ENCODE assay signal across 12 cellular contexts in genomic region chr17:7029659-7030058, GRCh38. TPM values are rescaled to one million over a fixed set of nuclear protein-coding genes. Genes with fewer than 3 reads are reported as not detected.
DNase-seq lines count a peak whose midpoint lies in the region; ATAC-seq and TF ChIP-seq lines count a peak whose summit lies in the region.
"Had no signal": no experiment of that assay in that cellular context is flagged by ENCODE, and none has a peak within 500 bp of the region (broad histone marks: within the 10 kb centered on the region; RNA-seq: fewer than 3 reads in every experiment).

No MANE protein-coding gene starts in this region.

- intact Hi-C loops in activated CD4-positive, alpha-beta T cell treated with anti-CD3 and anti-CD28 coated beads for 36 hours (cut with DNase I, micrococcal nuclease): no loop called here
- intact Hi-C loops in heart right ventricle (cut with DNase I): loop anchor here in 1 of 10 donors (10.0 kb wide), 1 partner anchor 275 kb away; the partner anchor contains the start of gene XAF1

- H3K36me3 Mint-ChIP-seq in activated CD4-positive, alpha-beta T cell treated with anti-CD3 and anti-CD28 coated beads for 36 hours (ENCODE audit: low read depth): peaks cover 9% of the 10 kb centered on the region
- H3K36me3 Mint-ChIP-seq in activated T-cell treated with anti-CD3 and anti-CD28 coated beads, Interleukin-2, amount 50 U/mL, for 4 hours (ENCODE audit: insufficient read depth): no peaks in the 10 kb centered on the region
- no peaks in the 10 kb centered on the region for H3K36me3 Mint-ChIP-seq in stimulated activated naive CD8-positive, alpha-beta T cell treated with anti-CD3 and anti-CD28 coated beads, Interleukin-15, Interleukin-2, amounts not matched to agents 100 ng/mL and 50 ng/mL, for 24 hours (ENCODE audit: low read depth)

- ATAC-seq in activated CD4-positive, alpha-beta T cell treated with anti-CD3 and anti-CD28 coated beads for 36 hours: peak; percentile 90
- ATAC-seq in activated T-cell treated with anti-CD3 and anti-CD28 coated beads, Interleukin-2, amount 50 U/mL, for 4 hours: peak; percentile 66 to 80
- ATAC-seq in heart right ventricle: peak; percentile 66 to 88 (median 74)
- no peak for ATAC-seq in GM18858 (IDR thresholded peaks at IDR 0.05; ENCODE audit: unreplicated experiment)
- ATAC-seq: A549 had no signal

- peak overlapping the region in 2 of 10 donors; percentile 6 for H3K4me3 ChIP-seq in heart right ventricle
- H3K4me3 ChIP-seq: A549, sigmoid colon had no signal

- peak overlapping the region; percentile 35 to 85 (median 73) for H3K27ac ChIP-seq in heart right ventricle
- H3K27ac ChIP-seq: A549 had no signal

- H3K36me3 ChIP-seq in heart right ventricle: peaks cover 0 to 39% (median 0%) of the 10 kb centered on the region in 9 donors
- H3K36me3 ChIP-seq: sigmoid colon had no signal

- no peaks in the 10 kb centered on the region for H3K9me3 ChIP-seq in heart right ventricle
- H3K9me3 ChIP-seq: A549, sigmoid colon had no signal

- peaks cover 2 to 71% (median 40%) of the 10 kb centered on the region in 9 donors for H3K4me1 ChIP-seq in heart right ventricle
- H3K4me1 ChIP-seq: A549, sigmoid colon had no signal

- no peaks in the 10 kb centered on the region for H3K27me3 Mint-ChIP-seq in activated CD4-positive, alpha-beta T cell treated with anti-CD3 and anti-CD28 coated beads for 36 hours
- H3K27me3 Mint-ChIP-seq in activated T-cell treated with anti-CD3 and anti-CD28 coated beads, Interleukin-2, amount 50 U/mL, for 4 hours (ENCODE audit: low read depth): no peaks in the 10 kb centered on the region
- H3K27me3 Mint-ChIP-seq in stimulated activated naive CD8-positive, alpha-beta T cell treated with anti-CD3 and anti-CD28 coated beads, Interleukin-15, Interleukin-2, amounts not matched to agents 100 ng/mL and 50 ng/mL, for 24 hours: no peaks in the 10 kb centered on the region

- peak overlapping the region; percentile 96 for H3K27ac Mint-ChIP-seq in activated CD4-positive, alpha-beta T cell treated with anti-CD3 and anti-CD28 coated beads for 36 hours
- H3K27ac Mint-ChIP-seq in stimulated activated naive CD8-positive, alpha-beta T cell treated with anti-CD3 and anti-CD28 coated beads, Interleukin-15, Interleukin-2, amounts not matched to agents 100 ng/mL and 50 ng/mL, for 24 hours: peak overlapping the region; percentile 82

- H3K27me3 ChIP-seq in heart right ventricle: no peaks in the 10 kb centered on the region
- H3K27me3 ChIP-seq: sigmoid colon had no signal

- WGBS in heart right ventricle, 2 donors: 55 to 58% methylated on average over 8 of the region's 8 CpGs

- POLR2A ChIA-PET in activated CD4-positive, alpha-beta T cell treated with anti-CD3 and anti-CD28 coated beads for 36 hours (lab: Charles Lee): no interaction called here

- no peak for TF ChIP-seq CTCF in heart right ventricle (IDR thresholded peaks at IDR 0.05)

- CTCF ChIA-PET in activated CD4-positive, alpha-beta T cell treated with anti-CD3 and anti-CD28 coated beads for 36 hours (lab: Charles Lee): no interaction called here

- H3K4me3 Mint-ChIP-seq in activated CD4-positive, alpha-beta T cell treated with anti-CD3 and anti-CD28 coated beads for 36 hours: peak overlapping the region; percentile 70
- peak overlapping the region; percentile 47 for H3K4me3 Mint-ChIP-seq in activated T-cell treated with anti-CD3 and anti-CD28 coated beads, Interleukin-2, amount 50 U/mL, for 4 hours
- H3K4me3 Mint-ChIP-seq in stimulated activated naive CD8-positive, alpha-beta T cell treated with anti-CD3 and anti-CD28 coated beads, Interleukin-15, Interleukin-2, amounts not matched to agents 100 ng/mL and 50 ng/mL, for 24 hours: peak overlapping the region; percentile 69

- peaks cover 4% of the 10 kb centered on the region for H3K9me3 Mint-ChIP-seq in activated CD4-positive, alpha-beta T cell treated with anti-CD3 and anti-CD28 coated beads for 36 hours (ENCODE audit: low read depth)
- no peaks in the 10 kb centered on the region for H3K9me3 Mint-ChIP-seq in activated T-cell treated with anti-CD3 and anti-CD28 coated beads, Interleukin-2, amount 50 U/mL, for 4 hours
- no peaks in the 10 kb centered on the region for H3K9me3 Mint-ChIP-seq in stimulated activated naive CD8-positive, alpha-beta T cell treated with anti-CD3 and anti-CD28 coated beads, Interleukin-15, Interleukin-2, amounts not matched to agents 100 ng/mL and 50 ng/mL, for 24 hours

- DNase-seq in activated CD4-positive, alpha-beta T cell treated with anti-CD3 and anti-CD28 coated beads for 36 hours: peak; percentile 79
- DNase-seq in activated CD4-positive, alpha-beta T cell treated with anti-CD3 and anti-CD28 coated beads for 1 hour: no peak
- no peak for DNase-seq in activated T-cell treated with anti-CD3 and anti-CD28 coated beads, Interleukin-2, amount 50 U/mL, for 4 hours
- DNase-seq in heart right ventricle: peak in 1 of 2 donors; percentile 72
- DNase-seq in hepatic stellate cell (ENCODE audit: low spot score): no peak
- no peak for DNase-seq in hypothalamus (lab: John Stamatoyannopoulos, UW)
- DNase-seq: NCI-H524 treated with DMSO at 0.1 percent for 48 hours, sigmoid colon had no signal

- peaks cover 44% of the 10 kb centered on the region for H3K4me1 Mint-ChIP-seq in activated CD4-positive, alpha-beta T cell treated with anti-CD3 and anti-CD28 coated beads for 36 hours
- H3K4me1 Mint-ChIP-seq in activated T-cell treated with anti-CD3 and anti-CD28 coated beads, Interleukin-2, amount 50 U/mL, for 4 hours (ENCODE audit: low read depth): peaks cover 45% of the 10 kb centered on the region
- H3K4me1 Mint-ChIP-seq in stimulated activated naive CD8-positive, alpha-beta T cell treated with anti-CD3 and anti-CD28 coated beads, Interleukin-15, Interleukin-2, amounts not matched to agents 100 ng/mL and 50 ng/mL, for 24 hours (ENCODE audit: low read depth): peaks cover 55% of the 10 kb centered on the region

RNA-seq across cellular contexts. Expression of gene SLC16A13, which starts 6.2 kb away (rescaled TPM):
- 1 to 10 TPM; 8.3 to 9.6 TPM for total RNA-seq in activated CD4-positive, alpha-beta T cell treated with anti-CD3 and anti-CD28 coated beads for 36 hours
- 1 to 10 TPM; 5.7 to 7.0 (median 6.7) TPM for total RNA-seq in activated T-cell treated with anti-CD3 and anti-CD28 coated beads, Interleukin-2, amount 50 U/mL, for 4 hours
- 1 to 10 TPM in 9 of 10 donors, under 1 TPM in 1; 0.70 to 2.1 (median 1.5) TPM for total RNA-seq in heart right ventricle
- 1 to 10 TPM; 1.1 to 2.0 TPM for polyA plus RNA-seq in heart right ventricle

RNA-seq across cellular contexts. Expression of gene BCL6B, which starts 6.8 kb away (rescaled TPM):
- total RNA-seq in activated CD4-positive, alpha-beta T cell treated with anti-CD3 and anti-CD28 coated beads for 36 hours: under 1 TPM; 0.27 to 0.46 TPM
- total RNA-seq in activated T-cell treated with anti-CD3 and anti-CD28 coated beads, Interleukin-2, amount 50 U/mL, for 4 hours: under 1 TPM; 0.21 to 0.41 (median 0.25) TPM
- 10 to 100 TPM in 8 of 10 donors, 1 to 10 TPM in 2; 9.6 to 35.4 (median 18.3) TPM for total RNA-seq in heart right ventricle
- polyA plus RNA-seq in heart right ventricle: 1 to 10 TPM; 9.5 to 9.7 TPM

RNA-seq across cellular contexts. Expression of gene SLC16A11, which starts 14.2 kb away (rescaled TPM):
- total RNA-seq in activated CD4-positive, alpha-beta T cell treated with anti-CD3 and anti-CD28 coated beads for 36 hours: 1 to 10 TPM; 1.2 to 1.5 TPM
- total RNA-seq in activated T-cell treated with anti-CD3 and anti-CD28 coated beads, Interleukin-2, amount 50 U/mL, for 4 hours: 1 to 10 TPM in 2 of 3 donors, under 1 TPM in 1; 0.63 to 1.3 (median 1.1) TPM
- 1 to 10 TPM in 1 of 10 donors, under 1 TPM in 9; 0.19 to 1.1 (median 0.48) TPM for total RNA-seq in heart right ventricle
- polyA plus RNA-seq in heart right ventricle: 1 to 10 TPM in 1 of 2 donors, under 1 TPM in 1; 0.78 to 2.1 TPM
- total RNA-seq: temporal lobe had no signal
- polyA plus RNA-seq: A549 had no signal

RNA-seq across cellular contexts. Expression of gene RNASEK, which starts 17.2 kb away (rescaled TPM):
- total RNA-seq in activated CD4-positive, alpha-beta T cell treated with anti-CD3 and anti-CD28 coated beads for 36 hours: 100 to 1,000 TPM; 112 to 145 TPM
- total RNA-seq in activated T-cell treated with anti-CD3 and anti-CD28 coated beads, Interleukin-2, amount 50 U/mL, for 4 hours: 100 to 1,000 TPM; 138 to 150 (median 139) TPM
- total RNA-seq in heart right ventricle: 100 to 1,000 TPM; 144 to 241 (median 160) TPM
- 100 to 1,000 TPM; 220 to 429 TPM for polyA plus RNA-seq in heart right ventricle

RNA-seq across cellular contexts. Expression of gene ALOX12, which starts 33.8 kb away (rescaled TPM):
- not detected for total RNA-seq in activated CD4-positive, alpha-beta T cell treated with anti-CD3 and anti-CD28 coated beads for 36 hours
- total RNA-seq in activated T-cell treated with anti-CD3 and anti-CD28 coated beads, Interleukin-2, amount 50 U/mL, for 4 hours: not detected
- total RNA-seq in heart right ventricle: under 1 TPM in 1 of 10 donors, not detected in 9; 0.11 TPM
- polyA plus RNA-seq in heart right ventricle: under 1 TPM in 1 of 2 donors, not detected in 1; 0.04 TPM
- total RNA-seq: sigmoid colon had no signal
- polyA plus RNA-seq: A549, sigmoid colon had no signal

Comparison
In these comparisons a context has a peak if more than half of its experiments do, and no peak if none do; other contexts are left out.
1. RNA of gene BCL6B, which starts 6.8 kb away (total RNA-seq): 9.6 to 35.4 TPM in heart right ventricle; 0.27 to 0.46 TPM in activated CD4-positive, alpha-beta T cell treated with anti-CD3 and anti-CD28 coated beads for 36 hours and 0.21 to 0.41 TPM in activated T-cell treated with anti-CD3 and anti-CD28 coated beads, Interleukin-2, amount 50 U/mL, for 4 hours; every median in the first group is over 4 times any median in the second.
2. Peak in every context shown above with its lines, with median percentiles within 50 percentile points of each other: H3K4me3 Mint-ChIP-seq.